1 cellular context compared by ENCODE assay signal in the genomic region with DNA sequence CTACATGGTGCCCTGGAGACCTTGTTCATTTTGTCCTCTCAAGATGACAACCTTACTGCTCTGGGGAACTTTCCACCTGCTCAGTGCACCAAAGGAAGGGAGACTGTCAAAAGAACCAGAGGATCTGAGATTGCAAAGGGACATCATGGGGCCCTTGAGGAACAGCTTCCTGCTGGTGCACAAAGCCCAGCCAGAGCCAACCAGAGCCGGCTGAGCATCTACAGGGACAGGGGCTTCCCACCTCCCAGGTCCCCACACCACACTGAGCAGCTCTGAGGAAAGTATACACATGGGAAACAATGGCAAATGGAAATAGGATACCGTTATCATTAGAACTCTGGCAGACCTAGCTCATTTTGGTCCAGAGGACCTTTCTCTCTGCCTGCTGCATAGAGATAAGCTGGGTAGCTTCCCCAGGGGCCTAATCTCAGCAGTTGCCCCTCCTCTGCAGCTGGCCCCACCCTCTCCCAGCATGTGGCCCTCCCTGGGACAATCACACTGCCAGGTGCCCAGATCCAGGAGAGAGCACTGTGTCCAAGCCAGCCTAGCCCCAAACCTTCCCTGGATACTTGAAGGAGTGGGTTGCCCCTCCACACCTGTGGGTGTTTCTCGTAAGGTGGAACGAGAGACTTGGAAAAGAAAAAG.
TF ChIP-seq lines count a peak whose summit lies in the region.

No MANE protein-coding gene starts in this region.

TF ChIP-seq in K562, 482 proteins besides CTCF, POLR2A, EP300 and RAD21 (continued from another document):
- 0 out of 4 replicates have a peak, but pooled peaks of 1 of the 2 experiments have one; percentile 34 for TF ChIP-seq MNT (conservative IDR thresholded peaks at IDR 0.05)
- peak; percentile 56 for TF ChIP-seq GATA2 (CRISPR knock-in tag; IDR thresholded peaks at IDR 0.05)
- TF ChIP-seq STAT5A (IDR thresholded peaks at IDR 0.05; ENCODE audit: borderline replicate concordance, low read length): peak; percentile 42; the same call in 1 of the 2 replicates
- TF ChIP-seq SOX6 (IDR thresholded peaks at IDR 0.05): peak; percentile 68
- TF ChIP-seq ZNF197 (CRISPR knock-in tag; IDR thresholded peaks at IDR 0.05; ENCODE audit: low read depth): no peak
- no peak for TF ChIP-seq CHD2 (IDR thresholded peaks at IDR 0.05; ENCODE audit: low read depth, low read length)
- TF ChIP-seq NR2F6 (CRISPR knock-in tag; IDR thresholded peaks at IDR 0.05): no peak
- TF ChIP-seq ZNF165 (CRISPR knock-in tag; IDR thresholded peaks at IDR 0.05; ENCODE audit: borderline replicate concordance): no peak
- TF ChIP-seq RBM14 (IDR thresholded peaks at IDR 0.05; ENCODE audit: borderline replicate concordance, insufficient read depth, low read depth, low read length): no peak
- TF ChIP-seq TRIM24 (IDR thresholded peaks at IDR 0.05): 0 out of 4 replicates have a peak, but pooled peaks have one; percentile 13 to 31
- TF ChIP-seq HDAC1 (IDR thresholded peaks at IDR 0.05): peak in 1 of 2 experiments; percentile 24; a peak in 1 of 4 replicates
- peak; percentile 69 to 91; a peak in 3 of 4 replicates for TF ChIP-seq RCOR1 (IDR thresholded peaks at IDR 0.05; ENCODE audit: borderline replicate concordance in 1 of 2, low read depth in 2 of 2, low read length in 2 of 2)
- 0 out of 2 replicates have a peak, but pooled peaks have one; percentile 29 for TF ChIP-seq RNF2 (IDR thresholded peaks at IDR 0.05)
- TF ChIP-seq ZZZ3 (IDR thresholded peaks at IDR 0.05): no peak
- peak; percentile 90 for TF ChIP-seq ARID1B (IDR thresholded peaks at IDR 0.05)
- no peak for TF ChIP-seq HINFP (tag; conservative IDR thresholded peaks at IDR 0.05; ENCODE audit: low read depth)
- no peak for TF ChIP-seq FOS (IDR thresholded peaks at IDR 0.05; ENCODE audit: extremely low read depth, insufficient read length)
- TF ChIP-seq TEAD4 (IDR thresholded peaks at IDR 0.05; ENCODE audit: low read length): peak; percentile 81
- no peak for TF ChIP-seq TEAD4 (CRISPR knock-in tag; IDR thresholded peaks at IDR 0.05; ENCODE audit: borderline replicate concordance)
- peak; percentile 44; the same call in 1 of the 2 replicates for TF ChIP-seq ZKSCAN8 (CRISPR knock-in tag; IDR thresholded peaks at IDR 0.05)
- peak; percentile 71 for TF ChIP-seq DPF2 (IDR thresholded peaks at IDR 0.05)
- TF ChIP-seq KDM1A (IDR thresholded peaks at IDR 0.05): peak; percentile 82 to 86
- peak; percentile 62 for TF ChIP-seq NFIC (IDR thresholded peaks at IDR 0.05)
- peak; percentile 77 for TF ChIP-seq NCOR1 (IDR thresholded peaks at IDR 0.05)
- TF ChIP-seq CBFA2T3 (IDR thresholded peaks at IDR 0.05): peak; percentile 92
- TF ChIP-seq HNRNPLL (IDR thresholded peaks at IDR 0.05; ENCODE audit: low read depth, low read length, poor library complexity, severe bottlenecking): no peak
- 0 out of 2 replicates have a peak, but pooled peaks have one; percentile 37 for TF ChIP-seq PML (IDR thresholded peaks at IDR 0.05; ENCODE audit: low read length)
- TF ChIP-seq AFF1 (IDR thresholded peaks at IDR 0.05; ENCODE audit: low read depth in 1 of 2, partially characterized antibody in 2 of 2): no peak
- TF ChIP-seq TCF3 (CRISPR knock-in tag; IDR thresholded peaks at IDR 0.05): peak; percentile 88
- no peak for TF ChIP-seq ZNF518B (CRISPR knock-in tag; IDR thresholded peaks at IDR 0.05)
- TF ChIP-seq PPARD (CRISPR knock-in tag; IDR thresholded peaks at IDR 0.05): no peak
- no peak for TF ChIP-seq HDAC2 (IDR thresholded peaks at IDR 0.05)
- peak; percentile 72; the same call in 1 of the 2 replicates for TF ChIP-seq POLR2AphosphoS5 (IDR thresholded peaks at IDR 0.05; ENCODE audit: control insufficient read depth, insufficient read depth, low read depth, low read length)
- no peak for TF ChIP-seq ZNF583 (CRISPR knock-in tag; IDR thresholded peaks at IDR 0.05)
- peak; percentile 72 for TF ChIP-seq MTA2 (IDR thresholded peaks at IDR 0.05; ENCODE audit: low read depth)
- no peak for TF ChIP-seq ZNF830 (CRISPR knock-in tag; IDR thresholded peaks at IDR 0.05)
- peak; percentile 56; the same call in 1 of the 2 replicates for TF ChIP-seq ZBTB7A (IDR thresholded peaks at IDR 0.05; ENCODE audit: borderline replicate concordance, control insufficient read depth, low read depth, low read length)
- TF ChIP-seq MAZ (CRISPR knock-in tag; conservative IDR thresholded peaks at IDR 0.05 in 1 of 2, IDR thresholded peaks at IDR 0.05 in 1 of 2): peak in 1 of 2 experiments; percentile 22; a peak in 1 of 4 replicates
- TF ChIP-seq KLF16 (IDR thresholded peaks at IDR 0.05): peak; percentile 77
- TF ChIP-seq, protein P1, sequence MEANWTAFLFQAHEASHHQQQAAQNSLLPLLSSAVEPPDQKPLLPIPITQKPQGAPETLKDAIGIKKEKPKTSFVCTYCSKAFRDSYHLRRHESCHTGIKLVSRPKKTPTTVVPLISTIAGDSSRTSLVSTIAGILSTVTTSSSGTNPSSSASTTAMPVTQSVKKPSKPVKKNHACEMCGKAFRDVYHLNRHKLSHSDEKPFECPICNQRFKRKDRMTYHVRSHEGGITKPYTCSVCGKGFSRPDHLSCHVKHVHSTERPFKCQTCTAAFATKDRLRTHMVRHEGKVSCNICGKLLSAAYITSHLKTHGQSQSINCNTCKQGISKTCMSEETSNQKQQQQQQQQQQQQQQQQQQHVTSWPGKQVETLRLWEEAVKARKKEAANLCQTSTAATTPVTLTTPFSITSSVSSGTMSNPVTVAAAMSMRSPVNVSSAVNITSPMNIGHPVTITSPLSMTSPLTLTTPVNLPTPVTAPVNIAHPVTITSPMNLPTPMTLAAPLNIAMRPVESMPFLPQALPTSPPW (CRISPR knock-in tag; IDR thresholded peaks at IDR 0.05): peak; percentile 62
